Comparison of ENCODE assay signal across 8 cellular contexts in the genomic region with DNA sequence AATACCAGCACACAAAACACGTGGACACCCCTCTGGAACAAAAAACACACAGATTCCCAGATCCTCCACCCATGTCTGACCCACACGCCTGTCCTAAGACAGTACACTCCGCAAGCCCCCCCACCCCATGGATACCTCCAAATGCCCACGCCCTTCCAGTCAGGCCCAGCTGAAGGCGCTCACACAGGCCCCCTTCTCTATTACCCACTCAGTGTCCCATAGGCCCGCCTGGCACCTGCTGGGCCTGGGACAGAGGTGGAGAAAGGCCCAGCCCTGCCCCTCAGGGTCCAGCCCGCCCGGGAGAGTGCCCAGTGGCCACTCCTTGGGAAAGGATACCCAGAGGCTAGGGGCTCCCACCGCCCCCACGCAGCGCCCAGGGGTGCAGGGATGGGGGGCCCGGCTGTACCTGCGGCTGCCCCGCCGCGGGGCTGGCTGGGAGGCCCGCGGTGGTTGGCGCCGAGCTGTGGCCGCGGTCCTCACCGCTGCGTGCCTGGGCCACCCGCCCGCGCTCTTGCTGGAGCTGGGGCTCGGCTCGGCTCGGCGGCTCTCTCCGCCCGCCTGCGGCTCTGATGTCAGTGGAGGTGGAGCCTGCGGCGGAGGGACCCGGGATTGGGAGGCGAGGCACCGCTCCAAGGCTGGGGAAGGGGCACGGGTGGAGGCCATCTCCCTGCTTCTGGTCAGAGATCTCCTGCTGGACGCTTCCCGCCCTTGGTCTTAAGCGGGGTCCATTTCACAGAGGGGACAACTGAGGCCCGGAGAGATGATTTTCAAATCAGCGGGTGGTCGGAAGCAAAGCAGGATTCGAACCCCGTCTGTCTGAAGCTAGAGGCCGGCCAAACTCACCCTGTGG. TPM values are rescaled to one million over a fixed set of nuclear protein-coding genes. Genes with fewer than 3 reads are reported as not detected.
DNase-seq lines count a peak whose midpoint lies in the region; ATAC-seq, FAIRE-seq and TF ChIP-seq lines count a peak whose summit lies in the region.

TSS of gene CAMK1 (minus strand) at position 522 of the 850 bp plus-strand sequence. CDS start 2,198 bp downstream, outside the sequence.

- H4K20me1 ChIP-seq in astrocyte (ENCODE audit: insufficient read depth, low read length): peaks cover 11% of the 10 kb centered on the region

- peak; percentile 2 for DNase-seq in NCI-H345 (lab: John Stamatoyannopoulos, UW)
- no peak for DNase-seq in NCI-H345 treated with DMSO at 0.1 percent for 48 hours (lab: John Stamatoyannopoulos, UW; ENCODE audit: unreplicated experiment)
- DNase-seq in astrocyte (ENCODE audit: low read depth): peak; percentile 50
- peak; percentile 82 for DNase-seq in right atrium auricular region (ENCODE audit: low spot score)
- peak; percentile 94 for DNase-seq in posterior vena cava (ENCODE audit: low spot score)

- H3K36me3 ChIP-seq in astrocyte (ENCODE audit: insufficient read depth, low read length) (no peaks in the 10 kb centered on the region), right atrium auricular region (peaks cover 6% of the 10 kb centered on the region)

- peaks cover 5% of the 10 kb centered on the region for H3K36me3 Mint-ChIP-seq in T-helper 1 cell treated with Interleukin-12 subunit alpha and Interleukin-12 subunit beta and Interleukin-4 antibody, amounts not matched to agents 30 μg/mL and 1 μg/mL, for 36 hours (ENCODE audit: low read depth)
- H3K36me3 Mint-ChIP-seq in astrocyte (ENCODE audit: low read depth, unreplicated experiment): peaks cover 11% of the 10 kb centered on the region

- H3K27me3 Mint-ChIP-seq in T-helper 1 cell treated with Interleukin-12 subunit alpha and Interleukin-12 subunit beta and Interleukin-4 antibody, amounts not matched to agents 30 μg/mL and 1 μg/mL, for 36 hours (ENCODE audit: low read depth): no peaks in the 10 kb centered on the region
- peaks cover 14% of the 10 kb centered on the region for H3K27me3 Mint-ChIP-seq in astrocyte (ENCODE audit: low read depth, unreplicated experiment)

- intact Hi-C loops in posterior vena cava (cut with DNase I): no loop called here

- peaks cover 6% of the 10 kb centered on the region for H3K79me2 ChIP-seq in astrocyte (ENCODE audit: insufficient read depth, low read length)

- no peaks in the 10 kb centered on the region for H3K27me3 ChIP-seq in astrocyte (ENCODE audit: insufficient read depth, low read length)
- H3K27me3 ChIP-seq in right atrium auricular region: no peaks in the 10 kb centered on the region

- no peaks in the 10 kb centered on the region for H3K9me3 Mint-ChIP-seq in T-helper 1 cell treated with Interleukin-12 subunit alpha and Interleukin-12 subunit beta and Interleukin-4 antibody, amounts not matched to agents 30 μg/mL and 1 μg/mL, for 36 hours
- H3K9me3 Mint-ChIP-seq in astrocyte (ENCODE audit: unreplicated experiment): no peaks in the 10 kb centered on the region

- FAIRE-seq in astrocyte (lab: Jason Lieb, UNC): no peak

- H3K4me3 Mint-ChIP-seq in T-helper 1 cell treated with Interleukin-12 subunit alpha and Interleukin-12 subunit beta and Interleukin-4 antibody, amounts not matched to agents 30 μg/mL and 1 μg/mL, for 36 hours: peak within 1 kb of the TSS; percentile 87
- peak within 1 kb of the TSS; percentile 82 for H3K4me3 Mint-ChIP-seq in astrocyte (ENCODE audit: unreplicated experiment)

- peak within 1 kb of the TSS; percentile 71 for H3K27ac Mint-ChIP-seq in T-helper 1 cell treated with Interleukin-12 subunit alpha and Interleukin-12 subunit beta and Interleukin-4 antibody, amounts not matched to agents 30 μg/mL and 1 μg/mL, for 36 hours
- no peak within 1 kb of the TSS for H3K27ac Mint-ChIP-seq in astrocyte (ENCODE audit: unreplicated experiment)

- H3K4me3 ChIP-seq in astrocyte (ENCODE audit: insufficient read depth, low read depth, low read length): peak within 1 kb of the TSS; percentile 58
- peak within 1 kb of the TSS; percentile 75 to 77 for H3K4me3 ChIP-seq in right atrium auricular region

- H3K9ac ChIP-seq in astrocyte (ENCODE audit: low read length): peak within 1 kb of the TSS; percentile 75

- H3K4me2 ChIP-seq in astrocyte (ENCODE audit: low read length): peak within 1 kb of the TSS; percentile 97

- H3K27ac ChIP-seq in astrocyte (ENCODE audit: low read depth, low read length): no peak within 1 kb of the TSS
- peak within 1 kb of the TSS; percentile 84 to 88 for H3K27ac ChIP-seq in right atrium auricular region

- TF ChIP-seq CTCF in astrocyte (IDR thresholded peaks at IDR 0.05; ENCODE audit: insufficient read depth, low read depth, low read length): no peak
- TF ChIP-seq CTCF in right atrium auricular region (IDR thresholded peaks at IDR 0.05): no peak

- H2AFZ ChIP-seq in astrocyte (ENCODE audit: low read depth, low read length): peak within 1 kb of the TSS; percentile 86

- peaks cover 25% of the 10 kb centered on the region for H3K4me1 Mint-ChIP-seq in T-helper 1 cell treated with Interleukin-12 subunit alpha and Interleukin-12 subunit beta and Interleukin-4 antibody, amounts not matched to agents 30 μg/mL and 1 μg/mL, for 36 hours (ENCODE audit: low read depth)
- peaks cover 6% of the 10 kb centered on the region for H3K4me1 Mint-ChIP-seq in astrocyte (ENCODE audit: low read depth, unreplicated experiment)

- H3K9me3 ChIP-seq in astrocyte (ENCODE audit: insufficient read depth, low read depth, low read length): no peaks in the 10 kb centered on the region
- H3K9me3 ChIP-seq in right atrium auricular region: no peaks in the 10 kb centered on the region

- peak; percentile 79 for ATAC-seq in HG03520 (IDR thresholded peaks at IDR 0.05; ENCODE audit: unreplicated experiment)
- no peak for ATAC-seq in GM21381 (IDR thresholded peaks at IDR 0.05; ENCODE audit: unreplicated experiment)

- H3K4me1 ChIP-seq in astrocyte (ENCODE audit: insufficient read depth, low read length): peaks cover 7% of the 10 kb centered on the region
- H3K4me1 ChIP-seq in right atrium auricular region: peaks cover 0 to 42% of the 10 kb centered on the region in 2 donors

RNA-seq across cellular contexts. Expression of gene CAMK1, which starts in this region (rescaled TPM):
- total RNA-seq in astrocyte (5.1 and 7.1 TPM in 2 replicates), right atrium auricular region (10 to 100 TPM; 16.4 to 40.2 TPM), posterior vena cava (10 to 100 TPM; 47.8 to 50.6 TPM)
